In the genomic region with DNA sequence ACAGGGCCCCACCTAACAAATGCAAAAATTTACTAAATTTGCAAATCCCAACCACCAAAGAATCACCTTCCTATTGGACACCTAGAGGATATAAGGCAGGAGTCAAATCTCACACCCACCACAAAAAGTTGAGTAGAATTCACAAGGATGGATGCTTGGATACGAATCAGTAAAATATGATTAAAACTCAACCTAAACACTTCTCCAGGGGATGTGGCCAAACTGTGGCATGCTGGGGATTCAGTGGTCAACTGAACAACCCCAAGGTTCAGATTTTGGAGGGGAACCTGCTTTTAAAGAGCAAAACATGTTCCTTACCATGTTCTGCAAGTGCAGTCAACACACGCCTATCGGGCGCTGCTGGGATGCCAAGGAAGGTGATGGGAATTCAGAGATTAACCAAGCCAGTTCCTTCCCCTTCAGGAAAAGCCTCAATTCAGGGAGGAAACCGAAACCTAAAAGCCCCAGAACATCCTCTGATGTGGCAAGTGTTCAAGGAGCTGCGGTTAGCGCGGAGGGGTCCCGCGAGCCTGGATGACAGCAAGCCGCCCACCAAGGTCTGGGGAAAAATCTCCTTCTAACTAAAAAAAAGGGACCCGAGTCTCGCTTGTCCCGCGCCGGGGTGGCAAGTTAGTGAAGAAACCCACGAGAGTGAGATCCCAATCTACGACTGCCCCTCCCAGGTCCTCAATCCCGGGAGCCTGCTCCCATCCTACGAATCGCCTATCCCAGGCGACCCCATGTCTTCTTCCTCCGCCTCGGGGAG, we compare ENCODE assay signal across 8 cellular contexts. TPM values are rescaled to one million over a fixed set of nuclear protein-coding genes. Genes with fewer than 3 reads are reported as not detected.
A peak's percentile ranks its signal among the peaks of the same experiment; 100 is the strongest.
DNase-seq lines count a peak whose midpoint lies in the region; ATAC-seq and TF ChIP-seq lines count a peak whose summit lies in the region.

No MANE protein-coding gene starts in this region.

- H3K79me2 ChIP-seq in KMS-11 (ENCODE audit: insufficient read depth, low read depth) = peaks cover 35% of the 10 kb centered on the region
- H3K79me2 ChIP-seq in neural cell (replicated peaks; ENCODE audit: insufficient read depth, low read length) = no peaks in the 10 kb centered on the region

- H3K4me2 ChIP-seq in KMS-11 (peak overlapping the region; percentile 93), neural cell (ENCODE audit: low read length) (peak overlapping the region; percentile 3)

- H2AFZ ChIP-seq in KMS-11 (ENCODE audit: low read depth) (peak overlapping the region; percentile 86), neural cell (ENCODE audit: low read depth, low read length) (peak overlapping the region; percentile 88)

- H3K4me3 ChIP-seq in KMS-11 (IDR thresholded peaks at IDR 0.05; ENCODE audit: insufficient read depth, low read depth, low read length) (no peak overlapping the region), fibroblast of mammary gland (ENCODE audit: control insufficient read depth, low read depth, low read length) (peak overlapping the region; percentile 96), neural cell (ENCODE audit: low read length) (peak overlapping the region; percentile 99)

- H3K4me1 ChIP-seq in KMS-11 (ENCODE audit: low read depth, poor library complexity, severe bottlenecking) = peaks cover 65% of the 10 kb centered on the region

- H3F3A ChIP-seq in neural cell (ENCODE audit: insufficient read depth, low read length, poor library complexity, severe bottlenecking) = no peaks in the 10 kb centered on the region

- no peaks in the 10 kb centered on the region for H3K27me3 ChIP-seq in KMS-11 (ENCODE audit: insufficient read depth, low read depth)
- no peaks in the 10 kb centered on the region for H3K27me3 ChIP-seq in neural cell (ENCODE audit: insufficient read depth, low read depth, low read length)

- no peak for ATAC-seq in activated CD4-positive, alpha-beta T cell treated with anti-CD3 and anti-CD28 coated beads for 36 hours

- H3K27ac ChIP-seq in KMS-11 (peak overlapping the region; percentile 65; the same call in 1 of the 2 replicates), neural cell (ENCODE audit: low read length) (no peak overlapping the region)

- POLR2A ChIA-PET in activated CD4-positive, alpha-beta T cell treated with anti-CD3 and anti-CD28 coated beads for 36 hours (lab: Charles Lee) = no interaction called here

- peak; percentile 53 for DNase-seq in activated CD4-positive, alpha-beta T cell treated with anti-CD3 and anti-CD28 coated beads for 36 hours
- no peak for DNase-seq in activated CD4-positive, alpha-beta T cell treated with anti-CD3 and anti-CD28 coated beads, Interleukin-2, amount 50 U/mL, for 1 hour
- DNase-seq in activated T-cell treated with anti-CD3 and anti-CD28 coated beads for 48 hours (ENCODE audit: low read depth) = peak; percentile 21
- peak; percentile 49 for DNase-seq in fibroblast of mammary gland (ENCODE audit: low read depth)
- DNase-seq in HuH-7.5 (ENCODE audit: low spot score) = no peak
- no peak for DNase-seq in retina

- H3K9me3 Mint-ChIP-seq in activated CD4-positive, alpha-beta T cell treated with anti-CD3 and anti-CD28 coated beads for 36 hours (ENCODE audit: low read depth) = no peaks in the 10 kb centered on the region

- no peaks in the 10 kb centered on the region for H3K9me2 ChIP-seq in neural cell (ENCODE audit: insufficient read depth, low read length)

- H3K27ac Mint-ChIP-seq in activated CD4-positive, alpha-beta T cell treated with anti-CD3 and anti-CD28 coated beads for 36 hours = peak overlapping the region; percentile 94

- intact Hi-C loops in activated CD4-positive, alpha-beta T cell treated with anti-CD3 and anti-CD28 coated beads for 36 hours (cut with DNase I, micrococcal nuclease) = loop anchor here in 1 of 2 experiments (2.0 kb wide), 4 partner anchors 64 to 1334 kb away; a partner anchor contains a TSS

- peak overlapping the region; percentile 62; the same call in 1 of the 2 replicates for H3K9ac ChIP-seq in KMS-11
- H3K9ac ChIP-seq in neural cell (ENCODE audit: low read length) = peak overlapping the region; percentile 77

- no peak for TF ChIP-seq RAD21 in neural cell (conservative IDR thresholded peaks at IDR 0.05)

- no peaks in the 10 kb centered on the region for H4K20me1 ChIP-seq in KMS-11 (ENCODE audit: insufficient read depth)
- H4K20me1 ChIP-seq in neural cell (ENCODE audit: insufficient read depth) = no peaks in the 10 kb centered on the region

- TF ChIP-seq CTCF in KMS-11 (conservative IDR thresholded peaks at IDR 0.05; ENCODE audit: low read depth, low read length) (no peak), fibroblast of mammary gland (conservative IDR thresholded peaks at IDR 0.05; ENCODE audit: control insufficient read depth, insufficient read depth, low read depth, low read length) (no peak), neural cell (IDR thresholded peaks at IDR 0.05; ENCODE audit: poor library complexity, severe bottlenecking) (no peak)

- CTCF ChIA-PET in activated CD4-positive, alpha-beta T cell treated with anti-CD3 and anti-CD28 coated beads for 36 hours (lab: Charles Lee) = interaction anchor here (0.7 kb wide), 1 partner anchor 49 kb away, joined by 3 read pairs; no protein-coding TSS in a partner anchor

- H3K36me3 Mint-ChIP-seq in activated CD4-positive, alpha-beta T cell treated with anti-CD3 and anti-CD28 coated beads for 36 hours (ENCODE audit: low read depth) = peaks cover 20% of the 10 kb centered on the region

- no peaks in the 10 kb centered on the region for H3K9me3 ChIP-seq in neural cell (ENCODE audit: low read length)

- H3K36me3 ChIP-seq in KMS-11 (ENCODE audit: insufficient read depth) (peaks cover 3% of the 10 kb centered on the region; the same call in 1 of the 2 replicates), neural cell (ENCODE audit: insufficient read depth, low read length) (no peaks in the 10 kb centered on the region)

- H3K4me3 Mint-ChIP-seq in activated CD4-positive, alpha-beta T cell treated with anti-CD3 and anti-CD28 coated beads for 36 hours = peak overlapping the region; percentile 92

- H3K27me3 Mint-ChIP-seq in activated CD4-positive, alpha-beta T cell treated with anti-CD3 and anti-CD28 coated beads for 36 hours = no peaks in the 10 kb centered on the region

- H3K4me1 Mint-ChIP-seq in activated CD4-positive, alpha-beta T cell treated with anti-CD3 and anti-CD28 coated beads for 36 hours = peaks cover 54% of the 10 kb centered on the region

- no peak for TF ChIP-seq EP300 in neural cell (conservative IDR thresholded peaks at IDR 0.05; ENCODE audit: poor library complexity, severe bottlenecking)

TF ChIP-seq in neural cell, 6 proteins besides CTCF, POLR2A, EP300 and RAD21:
- TF ChIP-seq TAF1 (IDR thresholded peaks at IDR 0.05; ENCODE audit: low read depth) = no peak
- no peak for TF ChIP-seq EZH2 (IDR thresholded peaks at IDR 0.05; ENCODE audit: borderline replicate concordance, insufficient read depth, low read length, poor library complexity, severe bottlenecking)
- no peak for TF ChIP-seq MXI1 (conservative IDR thresholded peaks at IDR 0.05; ENCODE audit: poor library complexity, severe bottlenecking)
- no peak for TF ChIP-seq POLR2AphosphoS5 (IDR thresholded peaks at IDR 0.05)
- TF ChIP-seq SMC3 (conservative IDR thresholded peaks at IDR 0.05; ENCODE audit: poor library complexity) = no peak
- TF ChIP-seq, protein P1, sequence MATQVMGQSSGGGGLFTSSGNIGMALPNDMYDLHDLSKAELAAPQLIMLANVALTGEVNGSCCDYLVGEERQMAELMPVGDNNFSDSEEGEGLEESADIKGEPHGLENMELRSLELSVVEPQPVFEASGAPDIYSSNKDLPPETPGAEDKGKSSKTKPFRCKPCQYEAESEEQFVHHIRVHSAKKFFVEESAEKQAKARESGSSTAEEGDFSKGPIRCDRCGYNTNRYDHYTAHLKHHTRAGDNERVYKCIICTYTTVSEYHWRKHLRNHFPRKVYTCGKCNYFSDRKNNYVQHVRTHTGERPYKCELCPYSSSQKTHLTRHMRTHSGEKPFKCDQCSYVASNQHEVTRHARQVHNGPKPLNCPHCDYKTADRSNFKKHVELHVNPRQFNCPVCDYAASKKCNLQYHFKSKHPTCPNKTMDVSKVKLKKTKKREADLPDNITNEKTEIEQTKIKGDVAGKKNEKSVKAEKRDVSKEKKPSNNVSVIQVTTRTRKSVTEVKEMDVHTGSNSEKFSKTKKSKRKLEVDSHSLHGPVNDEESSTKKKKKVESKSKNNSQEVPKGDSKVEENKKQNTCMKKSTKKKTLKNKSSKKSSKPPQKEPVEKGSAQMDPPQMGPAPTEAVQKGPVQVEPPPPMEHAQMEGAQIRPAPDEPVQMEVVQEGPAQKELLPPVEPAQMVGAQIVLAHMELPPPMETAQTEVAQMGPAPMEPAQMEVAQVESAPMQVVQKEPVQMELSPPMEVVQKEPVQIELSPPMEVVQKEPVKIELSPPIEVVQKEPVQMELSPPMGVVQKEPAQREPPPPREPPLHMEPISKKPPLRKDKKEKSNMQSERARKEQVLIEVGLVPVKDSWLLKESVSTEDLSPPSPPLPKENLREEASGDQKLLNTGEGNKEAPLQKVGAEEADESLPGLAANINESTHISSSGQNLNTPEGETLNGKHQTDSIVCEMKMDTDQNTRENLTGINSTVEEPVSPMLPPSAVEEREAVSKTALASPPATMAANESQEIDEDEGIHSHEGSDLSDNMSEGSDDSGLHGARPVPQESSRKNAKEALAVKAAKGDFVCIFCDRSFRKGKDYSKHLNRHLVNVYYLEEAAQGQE (IDR thresholded peaks at IDR 0.05; ENCODE audit: borderline replicate concordance) = no peak

RNA-seq across cellular contexts. Expression of a gene that starts 0.9 kb away (rescaled TPM):
- 10 to 100 TPM; 35.6 to 36.9 TPM for total RNA-seq in activated CD4-positive, alpha-beta T cell treated with anti-CD3 and anti-CD28 coated beads for 36 hours
- 19.7 and 22.2 TPM in 2 replicates for polyA plus RNA-seq in neural cell
- 34.6 and 42.4 TPM in 2 replicates for polyA minus RNA-seq in neural cell

Comparison
In these comparisons a context has a peak if more than half of its experiments do, and no peak if none do; other contexts are left out.
1. DNase-seq: peak in activated CD4-positive, alpha-beta T cell treated with anti-CD3 and anti-CD28 coated beads for 36 hours (single experiment), activated T-cell treated with anti-CD3 and anti-CD28 coated beads for 48 hours (single experiment) and fibroblast of mammary gland (single experiment); none in activated CD4-positive, alpha-beta T cell treated with anti-CD3 and anti-CD28 coated beads, Interleukin-2, amount 50 U/mL, for 1 hour (single experiment), HuH-7.5 (single experiment) and retina (single experiment).